ENCODE assay signal across 8 cellular contexts in genomic region chr2:118046628-118047210, GRCh38. TPM values are rescaled to one million over a fixed set of nuclear protein-coding genes. Genes with fewer than 3 reads are reported as not detected.
DNase-seq lines count a peak whose midpoint lies in the region; ATAC-seq, FAIRE-seq and TF ChIP-seq lines count a peak whose summit lies in the region.

No MANE protein-coding gene starts in this region.

- H3K79me2 ChIP-seq in DND-41 (ENCODE audit: insufficient read depth, low read length), result no peaks in the 10 kb centered on the region

- H3K27ac ChIP-seq in DND-41 (ENCODE audit: low read length), result no peak overlapping the region
- no peak overlapping the region for H3K27ac ChIP-seq in prostate gland

- intact Hi-C loops in prostate gland (cut with DNase I), result loop anchor here (2.0 kb wide), 1 partner anchor 818 kb away; no protein-coding TSS in a partner anchor

- TF ChIP-seq POLR2A in prostate gland (IDR thresholded peaks at IDR 0.05), result no peak

- no peaks in the 10 kb centered on the region for H3K4me1 ChIP-seq in DND-41 (ENCODE audit: insufficient read depth, low read length)
- no peaks in the 10 kb centered on the region for H3K4me1 ChIP-seq in prostate gland (replicated peaks)

- no peak overlapping the region for H2AFZ ChIP-seq in DND-41 (ENCODE audit: low read depth, low read length)

- DNase-seq in DND-41 (no peak), HT1080 (ENCODE audit: low read depth) (peak; percentile 25), RCC 7860 (ENCODE audit: low spot score) (peak; percentile 31), fibroblast of gingiva (ENCODE audit: low read depth) (peak; percentile 34), prostate gland (ENCODE audit: low spot score) (no peak)
- DNase-seq in stimulated activated CD4-positive, alpha-beta T cell treated with anti-CD3 and anti-CD28 coated beads, Interleukin-2, amount 100 ng/mL, for 48 hours, result no peak

- WGBS in prostate gland, result 7% methylated on average over 4 of the region's 4 CpGs

- H3K4me2 ChIP-seq in DND-41 (ENCODE audit: insufficient read depth, low read length), result no peak overlapping the region

- no peaks in the 10 kb centered on the region for H3K36me3 ChIP-seq in DND-41 (ENCODE audit: insufficient read depth, low read length)
- H3K36me3 ChIP-seq in prostate gland, result no peaks in the 10 kb centered on the region

- H4K20me1 ChIP-seq in DND-41 (ENCODE audit: insufficient read depth, low read length), result no peaks in the 10 kb centered on the region

- TF ChIP-seq CTCF in DND-41 (IDR thresholded peaks at IDR 0.05; ENCODE audit: borderline replicate concordance, extremely low read depth, low read length, poor library complexity, severe bottlenecking) (peak; percentile 70), prostate gland (IDR thresholded peaks at IDR 0.05) (peak in 3 of 4 experiments; percentile 37 to 76 (median 68))

- no peak overlapping the region for H3K9ac ChIP-seq in DND-41 (ENCODE audit: low read depth, low read length)

- H3K27me3 ChIP-seq in DND-41 (ENCODE audit: insufficient read depth, low read length, poor library complexity), result peaks cover 10% of the 10 kb centered on the region
- H3K27me3 ChIP-seq in prostate gland (replicated peaks; ENCODE audit: insufficient read depth), result no peaks in the 10 kb centered on the region

- H3K9me3 ChIP-seq in DND-41 (ENCODE audit: insufficient read depth, low read length, severe bottlenecking) (no peaks in the 10 kb centered on the region), prostate gland (no peaks in the 10 kb centered on the region)

- peak; percentile 82 for FAIRE-seq in RCC 7860 (lab: Jason Lieb, UNC)

- H3K4me3 ChIP-seq in DND-41 (ENCODE audit: low read depth in 1 of 2, low read length in 2 of 2) (no peak overlapping the region), prostate gland (no peak overlapping the region)

- ATAC-seq in DND-41 (ENCODE audit: insufficient read depth, low read depth) (no peak), HG03139 (IDR thresholded peaks at IDR 0.05; ENCODE audit: unreplicated experiment) (no peak), GM21515 (IDR thresholded peaks at IDR 0.05; ENCODE audit: unreplicated experiment) (no peak)

RNA-seq across cellular contexts. Expression of gene CCDC93, which starts 32.8 kb away (rescaled TPM):
- 17.4 and 17.9 TPM in 2 replicates for total RNA-seq in HT1080 (2014; rRNA removed; shearing (Covaris generic))
- polyA plus RNA-seq in HT1080 (2015; cell fraction: cytosol; rRNA removed), result 10.6 and 15.9 TPM in 2 replicates
- 56.5 and 64.5 TPM in 2 replicates for polyA plus RNA-seq in HT1080 (2015; cell fraction: nucleus; rRNA removed)
- 10 to 100 TPM in 1 of 2 donors, 1 to 10 TPM in 1; 9.6 to 39.8 TPM for total RNA-seq in prostate gland

RNA-seq across cellular contexts. Expression of gene INSIG2, which starts 41.6 kb away (rescaled TPM):
- total RNA-seq in HT1080 (2014; rRNA removed; shearing (Covaris generic)), result 4.8 and 9.2 TPM in 2 replicates
- polyA plus RNA-seq in HT1080 (2015; cell fraction: cytosol; rRNA removed), result 24.0 and 28.3 TPM in 2 replicates
- polyA plus RNA-seq in HT1080 (2015; cell fraction: nucleus; rRNA removed), result 22.5 and 28.1 TPM in 2 replicates
- total RNA-seq in prostate gland, result 10 to 100 TPM; 12.6 to 15.7 TPM

Comparison
In these comparisons a context has a peak if more than half of its experiments do, and no peak if none do; other contexts are left out.
1. DNase-seq: peak in HT1080 (single experiment), RCC 7860 (single experiment) and fibroblast of gingiva (single experiment); none in DND-41 (single experiment), prostate gland (single experiment) and stimulated activated CD4-positive, alpha-beta T cell treated with anti-CD3 and anti-CD28 coated beads, Interleukin-2, amount 100 ng/mL, for 48 hours (0 of 2).